Comparison of ENCODE assay signal across 9 cellular contexts in the genomic region with DNA sequence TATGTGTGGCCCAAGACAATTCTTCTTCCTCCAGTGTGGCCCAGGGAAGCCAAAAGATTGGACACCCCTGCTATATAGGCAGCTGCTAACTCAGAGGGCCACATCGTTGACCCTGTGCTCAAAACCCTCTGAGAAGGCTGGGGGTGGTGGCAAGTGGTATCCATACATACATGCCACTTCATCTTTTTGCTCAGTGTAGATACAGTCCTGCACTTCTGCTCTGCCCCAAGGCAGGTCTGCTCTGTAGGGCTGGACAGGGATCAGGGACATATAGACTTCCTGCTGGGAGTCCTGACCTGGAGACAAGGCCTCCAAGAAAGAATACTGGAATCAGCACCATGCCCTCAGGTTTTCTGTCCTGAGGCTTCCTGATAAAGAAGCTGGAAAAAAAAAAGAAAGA. TPM values are rescaled to one million over a fixed set of nuclear protein-coding genes. Genes with fewer than 3 reads are reported as not detected.
"Had no signal": no experiment of that assay in that cellular context is flagged by ENCODE, and none has a peak within 500 bp of the region (broad histone marks: within the 10 kb centered on the region; RNA-seq: fewer than 3 reads in every experiment).

No MANE protein-coding gene starts in this region.

- DNase-seq: GM23248, GOT3, H7, H9, HCEC 1CT, HFFc6 had no signal

- H3K27ac ChIP-seq: GM23248 had no signal

- H3K4me2 ChIP-seq: GM23338 had no signal

- H2AFZ ChIP-seq: GM23248, GM23338 had no signal

- H3K27ac Mint-ChIP-seq: GM23338, H9, HFFc6 had no signal

- ATAC-seq: GM23338, HCT116 had no signal

- H3K9ac ChIP-seq: GM23248 had no signal

- H3K4me1 ChIP-seq: HAP-1 had no signal

- H3K9me3 ChIP-seq: HAP-1 had no signal

- H3K4me3 Mint-ChIP-seq: GM23338, HFFc6 had no signal

- H3K4me3 ChIP-seq: GM23248, GM23338, HAP-1 had no signal

- H3K36me3 ChIP-seq: HAP-1 had no signal

RNA-seq across cellular contexts. Expression of gene HCN4, which starts 4.5 kb away (rescaled TPM):
- total RNA-seq: GM23248, HFFc6 had no signal
